In the genomic region with DNA sequence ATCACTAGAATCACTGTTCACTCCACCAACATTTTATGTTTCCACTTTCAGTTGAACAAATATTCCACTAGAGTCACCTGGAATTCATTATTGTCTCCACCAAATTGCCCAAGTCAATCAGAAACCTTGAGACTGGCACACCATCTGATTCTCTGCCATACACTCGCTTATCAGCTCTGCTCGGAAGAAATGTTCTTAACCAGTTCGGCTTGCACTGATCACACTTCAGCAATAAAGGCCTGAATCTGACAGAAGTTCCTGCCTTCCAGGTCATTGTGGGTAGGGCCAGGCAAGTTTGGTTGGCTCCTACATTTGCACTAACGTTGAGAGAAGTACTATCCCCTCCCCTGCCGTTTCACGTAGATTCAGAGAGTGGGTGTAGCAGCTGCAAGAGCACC, we compare ENCODE assay signal across 10 cellular contexts. TPM values are rescaled to one million over a fixed set of nuclear protein-coding genes. Genes with fewer than 3 reads are reported as not detected.
A peak's percentile ranks its signal among the peaks of the same experiment; 100 is the strongest.
DNase-seq lines count a peak whose midpoint lies in the region; ATAC-seq, FAIRE-seq and TF ChIP-seq lines count a peak whose summit lies in the region.
"Had no signal": no experiment of that assay in that cellular context is flagged by ENCODE, and none has a peak within 500 bp of the region (broad histone marks: within the 10 kb centered on the region; RNA-seq: fewer than 3 reads in every experiment).

No MANE protein-coding gene starts in this region.

- H3K18ac ChIP-seq in mesenchymal stem cell (ENCODE audit: low read depth in 1 of 2, low read length in 2 of 2), result peak overlapping the region in 1 of 2 experiments; percentile 62

- no peak overlapping the region for H4K91ac ChIP-seq in mesenchymal stem cell (ENCODE audit: low read length)

- intact Hi-C loops in heart left ventricle (cut with DNase I) (loop anchor here in 3 of 10 donors (2.0 to 10.0 kb wide), 3 partner anchors 39 to 187 kb away; a partner anchor contains a TSS), left ventricle myocardium superior (cut with micrococcal nuclease) (loop anchor here (10.0 kb wide), 1 partner anchor 187 kb away; a partner anchor contains a TSS), K562 (cut with micrococcal nuclease) (loop anchor here (2.0 to 5.0 kb wide), 3 partner anchors 23 to 190 kb away; a partner anchor contains a TSS), vagina (cut with DNase I) (loop anchor here (2.0 kb wide), 1 partner anchor 39 kb away; a partner anchor contains a TSS)

- no peak for TF ChIP-seq RAD21 in K562 (CRISPR knock-in tag; conservative IDR thresholded peaks at IDR 0.05 in 1 of 2, IDR thresholded peaks at IDR 0.05 in 1 of 2)

- H3K9ac ChIP-seq in K562 (ENCODE audit: insufficient read depth in 1 of 2, low read depth in 2 of 2, low read length in 2 of 2), result peak overlapping the region; percentile 77 to 94
- peak overlapping the region; percentile 93 for H3K9ac ChIP-seq in mesenchymal stem cell (ENCODE audit: low read length)

- H2BK15ac ChIP-seq in mesenchymal stem cell (ENCODE audit: low read depth, poor library complexity, severe bottlenecking), result no peak overlapping the region

- H3K23ac ChIP-seq in mesenchymal stem cell (ENCODE audit: low read length in 2 of 2), result no peak overlapping the region

- peaks cover 0 to 28% (median 0%) of the 10 kb centered on the region in 9 donors for H3K36me3 ChIP-seq in heart left ventricle
- peaks cover 43% of the 10 kb centered on the region for H3K36me3 ChIP-seq in K562 (ENCODE audit: control insufficient read depth, insufficient read depth, low read length)
- H3K36me3 ChIP-seq in mesenchymal stem cell (ENCODE audit: control insufficient read depth in 1 of 2, insufficient read depth in 2 of 2, low read depth in 1 of 2, low read length in 2 of 2), result peaks cover 11 to 13% of the 10 kb centered on the region in 2 experiments
- H3K36me3 ChIP-seq in vagina, result no peaks in the 10 kb centered on the region

- H3K4me1 ChIP-seq in heart left ventricle, result peaks cover 8 to 61% (median 55%) of the 10 kb centered on the region in 12 donors
- peaks cover 28 to 57% of the 10 kb centered on the region in 2 experiments for H3K4me1 ChIP-seq in K562 (replicated peaks in 1 of 2; ENCODE audit: control insufficient read depth in 2 of 2, insufficient read depth in 2 of 2, low read length in 2 of 2)
- peaks cover 19% of the 10 kb centered on the region for H3K4me1 ChIP-seq in mesenchymal stem cell (ENCODE audit: control insufficient read depth, insufficient read depth, low read depth, low read length)
- peaks cover 52% of the 10 kb centered on the region for H3K4me1 ChIP-seq in vagina

- WGBS in heart left ventricle, 4 donors, result 0 to 1% (median 1%) methylated on average over 6 of the region's 6 CpGs
- 0% methylated on average over 6 of the region's 6 CpGs for WGBS in K562 (ENCODE audit: insufficient coverage, low coverage, missing lambda C conversion rate)
- 3% methylated on average over 6 of the region's 6 CpGs for WGBS in mesenchymal stem cell

- H3K79me2 ChIP-seq in K562 (ENCODE audit: control insufficient read depth, insufficient read depth, low read length), result peaks cover 61% of the 10 kb centered on the region

- no peaks in the 10 kb centered on the region for H3K27me3 ChIP-seq in heart left ventricle
- no peaks in the 10 kb centered on the region for H3K27me3 ChIP-seq in K562 (ENCODE audit: control insufficient read depth in 2 of 2, insufficient read depth in 2 of 2, low read length in 2 of 2)
- H3K27me3 ChIP-seq in mesenchymal stem cell (ENCODE audit: control insufficient read depth in 1 of 2, insufficient read depth in 1 of 2, low read length in 2 of 2), result peaks cover 0 to 7% of the 10 kb centered on the region in 2 experiments
- no peaks in the 10 kb centered on the region for H3K27me3 ChIP-seq in vagina

- BruUV-seq in K562 (replicated peaks; lab: Mats Ljungman, UMichigan), result no TSS peak

- no peak overlapping the region for H2BK12ac ChIP-seq in mesenchymal stem cell (ENCODE audit: low read length in 2 of 2)

- H3K4ac ChIP-seq in mesenchymal stem cell (ENCODE audit: low read depth in 1 of 2, low read length in 2 of 2), result peak overlapping the region in 1 of 2 experiments; percentile 1

- ATAC-seq in heart left ventricle (no peak), left ventricle myocardium superior (no peak), K562 (no peak), HG03039 (IDR thresholded peaks at IDR 0.05; ENCODE audit: unreplicated experiment) (no peak), GM21526 (IDR thresholded peaks at IDR 0.05; ENCODE audit: low FRiP score, unreplicated experiment) (no peak)

- H3K79me1 ChIP-seq in mesenchymal stem cell (replicated peaks; ENCODE audit: low read length, poor library complexity, severe bottlenecking), result no peaks in the 10 kb centered on the region

- no peak for TF ChIP-seq EP300 in K562 (IDR thresholded peaks at IDR 0.05; ENCODE audit: low read length)

- no peak overlapping the region for H3K14ac ChIP-seq in mesenchymal stem cell (ENCODE audit: low read length in 2 of 2)

- POLR2A ChIA-PET in K562 (lab: Yijun Ruan, JAX), result interaction anchor here (0.5 to 2.5 kb wide), 9 partner anchors 9 to 1512 kb away, joined by 3 to 11 read pairs (median 5); a partner anchor contains a TSS

- H3K4me3 ChIP-seq in heart left ventricle, result peak overlapping the region; percentile 84 to 100 (median 96)
- H3K4me3 ChIP-seq in K562, result peak overlapping the region; percentile 71
- H3K4me3 ChIP-seq in mesenchymal stem cell (ENCODE audit: insufficient read depth in 1 of 2, low read depth in 1 of 2, low read length in 2 of 2), result peak overlapping the region; percentile 90 to 95
- H3K4me3 ChIP-seq in vagina, result peak overlapping the region; percentile 84 to 88

- no peak overlapping the region for H2AK5ac ChIP-seq in mesenchymal stem cell (ENCODE audit: low read length, severe bottlenecking)

- in situ Hi-C loops in K562 (cut with MboI), result no loop called here

- H4K8ac ChIP-seq in mesenchymal stem cell (ENCODE audit: low read length), result no peak overlapping the region

- no peak for TF ChIP-seq CTCF in heart left ventricle (IDR thresholded peaks at IDR 0.05)
- no peak for TF ChIP-seq CTCF in K562 (IDR thresholded peaks at IDR 0.05 in 2 of 3, conservative IDR thresholded peaks at IDR 0.05 in 1 of 3; ENCODE audit: insufficient read depth in 2 of 3, low read depth in 1 of 3, low read length in 3 of 3)
- no peak for TF ChIP-seq CTCF in vagina (IDR thresholded peaks at IDR 0.05)

- H2BK5ac ChIP-seq in mesenchymal stem cell (ENCODE audit: low read depth, low read length, poor library complexity, severe bottlenecking), result no peak overlapping the region

- 0 out of 2 replicates have a peak overlapping the region, but pooled peaks have one; percentile 90 for H2AFZ ChIP-seq in K562 (ENCODE audit: low read depth, low read length)
- H2AFZ ChIP-seq in mesenchymal stem cell (ENCODE audit: low read depth, low read length), result no peak overlapping the region

- CTCF ChIA-PET in K562 (lab: Yijun Ruan, JAX; ENCODE audit: low intra/inter-chr PET ratio), result no interaction called here

- H3K9me3 ChIP-seq in heart left ventricle (no peaks in the 10 kb centered on the region), K562 (replicated peaks; ENCODE audit: control insufficient read depth, insufficient read depth, low read depth, low read length) (no peaks in the 10 kb centered on the region; the same call in 1 of the 2 replicates), mesenchymal stem cell (ENCODE audit: control insufficient read depth, low read length) (no peaks in the 10 kb centered on the region), vagina (no peaks in the 10 kb centered on the region)

- peak; percentile 55 for FAIRE-seq in K562 (lab: Jason Lieb, UNC)
- FAIRE-seq: G401.6 had no signal

- no peaks in the 10 kb centered on the region for H3K9me1 ChIP-seq in K562 (ENCODE audit: control insufficient read depth, insufficient read depth, low read length)

- TF ChIP-seq POLR2A in heart left ventricle (IDR thresholded peaks at IDR 0.05) (no peak), K562 (conservative IDR thresholded peaks at IDR 0.05) (no peak), vagina (IDR thresholded peaks at IDR 0.05) (no peak)

- peaks cover 55% of the 10 kb centered on the region for H4K20me1 ChIP-seq in K562 (replicated peaks; ENCODE audit: control insufficient read depth, insufficient read depth, low read length)

- DNase-seq in heart left ventricle, result no peak
- DNase-seq in left ventricle myocardium superior, result no peak
- no peak for DNase-seq in K562 (ENCODE audit: extremely low read depth in 1 of 4, low spot score in 3 of 4)
- DNase-seq in mesenchymal stem cell, result no peak
- no peak for DNase-seq in vagina (ENCODE audit: extremely low spot score in 2 of 2)
- no peak for DNase-seq in NCI-H2196 (lab: John Stamatoyannopoulos, UW; ENCODE audit: unreplicated experiment)

- no peak overlapping the region for H2BK120ac ChIP-seq in mesenchymal stem cell (ENCODE audit: low read depth, low read length)

- H3K27ac ChIP-seq in heart left ventricle, result peak overlapping the region in 11 of 12 donors; percentile 80 to 98 (median 95)
- peak overlapping the region; percentile 90 for H3K27ac ChIP-seq in K562 (ENCODE audit: extremely low read depth, low read depth, low read length)
- H3K27ac ChIP-seq in mesenchymal stem cell (ENCODE audit: low read length, poor library complexity, severe bottlenecking), result peak overlapping the region; percentile 64
- peak overlapping the region; percentile 94 for H3K27ac ChIP-seq in vagina

- H3K4me2 ChIP-seq in K562 (ENCODE audit: insufficient read depth, low read length) (peak overlapping the region; percentile 94), mesenchymal stem cell (ENCODE audit: low read length, poor library complexity, severe bottlenecking) (peak overlapping the region; percentile 26)

RNA-seq across cellular contexts. Expression of a gene that starts 10.0 kb away (rescaled TPM):
- 100 to 1,000 TPM in 7 of 9 donors, 10 to 100 TPM in 2; 76.5 to 259 (median 120) TPM for total RNA-seq in heart left ventricle
- polyA plus RNA-seq in heart left ventricle, result 100 to 1,000 TPM; 101 to 163 TPM
- 77.1 TPM for total RNA-seq in left ventricle myocardium superior
- total RNA-seq in K562 (2011; cell fraction: chromatin; rRNA removed; ENCODE audit: low replicate concordance), result 94.6 and 152 TPM in 2 replicates
- total RNA-seq in K562 (2011; cell fraction: nucleolus; rRNA removed), result 60.4 and 81.0 TPM in 2 replicates
- total RNA-seq in K562 (2011; cell fraction: nucleoplasm; rRNA removed), result 113 and 173 TPM in 2 replicates
- 344 and 399 TPM in 2 replicates for total RNA-seq in K562 (2014; rRNA removed)
- total RNA-seq in K562 (2014; rRNA removed; fragmentation: Illumina TruSeq; extraction: Trizol), result 350 and 402 TPM in 2 replicates
- total RNA-seq in K562 (2015; rRNA removed; fragmentation: Illumina TruSeq; extraction: Trizol), result 400 and 421 TPM in 2 replicates
- total RNA-seq in K562 (2021), result 500 and 507 TPM in 2 replicates
- polyA plus RNA-seq in K562 (2011; rRNA removed), result 423 and 536 TPM in 2 replicates
- polyA plus RNA-seq in K562 (2011; cell fraction: cytosol; rRNA removed), result 181 and 303 TPM in 2 replicates
- 147 and 198 TPM in 2 replicates for polyA plus RNA-seq in K562 (2011; cell fraction: nucleus; rRNA removed)
- polyA plus RNA-seq in K562 (2012), result 390 and 526 TPM in 2 replicates
- 488 and 545 TPM in 2 replicates for polyA plus RNA-seq in K562 (2014; fragmentation: Illumina TruSeq; extraction: Trizol)
- 100 to 1,000 TPM; 202 to 241 TPM for polyA plus RNA-seq in K562 (2014; fragmentation: Nextera tagmentation; extraction: Ambion mirVana)
- 496 and 604 TPM in 2 replicates for polyA plus RNA-seq in K562 (2014; rRNA removed)
- polyA minus RNA-seq in K562 (2011; rRNA and poly(A)+ RNA removed), result 256 and 293 TPM in 2 replicates
- 99.9 and 136 TPM in 2 replicates for polyA minus RNA-seq in K562 (2011; cell fraction: cytosol; rRNA and poly(A)+ RNA removed)
- polyA minus RNA-seq in K562 (2011; cell fraction: nucleus; rRNA and poly(A)+ RNA removed), result 42.7 and 79.9 TPM in 2 replicates
- 332 TPM for polyA plus RNA-seq in mesenchymal stem cell (2013, experiment 1 of 2)
- polyA plus RNA-seq in mesenchymal stem cell (2013, experiment 2 of 2), result 336 TPM
- total RNA-seq in vagina, result 138 TPM

RNA-seq across cellular contexts. Expression of a gene that starts 24.2 kb away (rescaled TPM):
- total RNA-seq in heart left ventricle (not detected), left ventricle myocardium superior (not detected), K562 (2014; rRNA removed) (not detected in 2 replicates), K562 (2014; rRNA removed; fragmentation: Illumina TruSeq; extraction: Trizol) (not detected in 2 replicates), K562 (2015; rRNA removed; fragmentation: Illumina TruSeq; extraction: Trizol) (not detected in 2 replicates), K562 (2021) (not detected in 2 replicates), vagina (not detected)
- polyA plus RNA-seq in heart left ventricle (not detected), K562 (2011; rRNA removed) (not detected in 2 replicates), K562 (2014; fragmentation: Illumina TruSeq; extraction: Trizol) (not detected in 2 replicates), K562 (2014; fragmentation: Nextera tagmentation; extraction: Ambion mirVana) (not detected), K562 (2014; rRNA removed) (not detected in 2 replicates)
- not detected in 2 replicates for total RNA-seq in K562 (2011; cell fraction: chromatin; rRNA removed; ENCODE audit: low replicate concordance)
- total RNA-seq in K562 (2011; cell fraction: nucleolus; rRNA removed), result not detected in 2 replicates
- total RNA-seq in K562 (2011; cell fraction: nucleoplasm; rRNA removed), result not detected in 2 replicates
- polyA plus RNA-seq in K562 (2011; cell fraction: cytosol; rRNA removed), result not detected in 2 replicates
- polyA plus RNA-seq in K562 (2011; cell fraction: nucleus; rRNA removed), result not detected in 2 replicates
- polyA plus RNA-seq in K562 (2012), result not detected in 2 replicates
- not detected in 2 replicates for polyA minus RNA-seq in K562 (2011; rRNA and poly(A)+ RNA removed)
- polyA minus RNA-seq in K562 (2011; cell fraction: cytosol; rRNA and poly(A)+ RNA removed), result not detected in 2 replicates
- polyA minus RNA-seq in K562 (2011; cell fraction: nucleus; rRNA and poly(A)+ RNA removed), result not detected in 2 replicates
- not detected for polyA plus RNA-seq in mesenchymal stem cell (2013, experiment 1 of 2)
- polyA plus RNA-seq in mesenchymal stem cell (2013, experiment 2 of 2), result not detected
- total RNA-seq: RPMI7951 had no signal

RNA-seq across cellular contexts. Expression of a gene that starts 27.1 kb away (rescaled TPM):
- total RNA-seq in heart left ventricle, result under 1 TPM in 3 of 9 donors, not detected in 6; 0.04 to 0.31 (median 0.05) TPM
- not detected for polyA plus RNA-seq in heart left ventricle
- total RNA-seq in left ventricle myocardium superior, result 0.27 TPM
- 0.07 TPM in 1 of 2 replicates, not detected in the other for total RNA-seq in K562 (2011; cell fraction: chromatin; rRNA removed; ENCODE audit: low replicate concordance)
- total RNA-seq in K562 (2011; cell fraction: nucleolus; rRNA removed), result under 0.01 TPM in 1 of 2 replicates, not detected in the other
- total RNA-seq in K562 (2011; cell fraction: nucleoplasm; rRNA removed), result 0.15 TPM in 1 of 2 replicates, not detected in the other
- total RNA-seq in K562 (2014; rRNA removed), result not detected in 2 replicates
- total RNA-seq in K562 (2014; rRNA removed; fragmentation: Illumina TruSeq; extraction: Trizol), result 0.04 TPM in 1 of 2 replicates, not detected in the other
- 0.04 TPM in 1 of 2 replicates, not detected in the other for total RNA-seq in K562 (2015; rRNA removed; fragmentation: Illumina TruSeq; extraction: Trizol)
- not detected in 2 replicates for total RNA-seq in K562 (2021)
- polyA plus RNA-seq in K562 (2011; rRNA removed), result 0.01 TPM in 1 of 2 replicates, not detected in the other
- 0.01 TPM in 1 of 2 replicates, not detected in the other for polyA plus RNA-seq in K562 (2011; cell fraction: cytosol; rRNA removed)
- 0.01 TPM in 1 of 2 replicates, not detected in the other for polyA plus RNA-seq in K562 (2011; cell fraction: nucleus; rRNA removed)
- polyA plus RNA-seq in K562 (2012), result 0.03 TPM in 1 of 2 replicates, not detected in the other
- polyA plus RNA-seq in K562 (2014; fragmentation: Illumina TruSeq; extraction: Trizol), result not detected in 2 replicates
- polyA plus RNA-seq in K562 (2014; fragmentation: Nextera tagmentation; extraction: Ambion mirVana), result not detected
- polyA plus RNA-seq in K562 (2014; rRNA removed), result 0.01 TPM in 1 of 2 replicates, not detected in the other
- polyA minus RNA-seq in K562 (2011; rRNA and poly(A)+ RNA removed), result 0.03 and 0.07 TPM in 2 replicates
- polyA minus RNA-seq in K562 (2011; cell fraction: cytosol; rRNA and poly(A)+ RNA removed), result not detected in 2 replicates
- not detected in 2 replicates for polyA minus RNA-seq in K562 (2011; cell fraction: nucleus; rRNA and poly(A)+ RNA removed)
- polyA plus RNA-seq in mesenchymal stem cell (2013, experiment 1 of 2), result 0.01 TPM
- 0.01 TPM for polyA plus RNA-seq in mesenchymal stem cell (2013, experiment 2 of 2)
- not detected for total RNA-seq in vagina
- total RNA-seq: RPMI7951 had no signal

RNA-seq across cellular contexts. Expression of a gene that starts 38.8 kb away (rescaled TPM):
- total RNA-seq in heart left ventricle, result 100 to 1,000 TPM in 5 of 9 donors, 10 to 100 TPM in 4; 57.4 to 142 (median 100) TPM
- 10 to 100 TPM; 61.6 to 88.3 TPM for polyA plus RNA-seq in heart left ventricle
- 95.6 TPM for total RNA-seq in left ventricle myocardium superior
- total RNA-seq in K562 (2011; cell fraction: chromatin; rRNA removed; ENCODE audit: low replicate concordance), result 517 and 814 TPM in 2 replicates
- 239 and 272 TPM in 2 replicates for total RNA-seq in K562 (2011; cell fraction: nucleolus; rRNA removed)
- total RNA-seq in K562 (2011; cell fraction: nucleoplasm; rRNA removed), result 345 and 418 TPM in 2 replicates
- 83.6 and 98.6 TPM in 2 replicates for total RNA-seq in K562 (2014; rRNA removed)
- total RNA-seq in K562 (2014; rRNA removed; fragmentation: Illumina TruSeq; extraction: Trizol), result 112 and 113 TPM in 2 replicates
- total RNA-seq in K562 (2015; rRNA removed; fragmentation: Illumina TruSeq; extraction: Trizol), result 119 and 121 TPM in 2 replicates
- 175 and 181 TPM in 2 replicates for total RNA-seq in K562 (2021)
- 136 and 245 TPM in 2 replicates for polyA plus RNA-seq in K562 (2011; rRNA removed)
- 207 and 210 TPM in 2 replicates for polyA plus RNA-seq in K562 (2011; cell fraction: cytosol; rRNA removed)
- 551 and 619 TPM in 2 replicates for polyA plus RNA-seq in K562 (2011; cell fraction: nucleus; rRNA removed)
- 126 and 178 TPM in 2 replicates for polyA plus RNA-seq in K562 (2012)
- 193 and 245 TPM in 2 replicates for polyA plus RNA-seq in K562 (2014; fragmentation: Illumina TruSeq; extraction: Trizol)
- polyA plus RNA-seq in K562 (2014; fragmentation: Nextera tagmentation; extraction: Ambion mirVana), result 10 to 100 TPM; 75.0 to 92.3 TPM
- polyA plus RNA-seq in K562 (2014; rRNA removed), result 141 and 180 TPM in 2 replicates
- 274 and 299 TPM in 2 replicates for polyA minus RNA-seq in K562 (2011; rRNA and poly(A)+ RNA removed)
- 75.8 and 76.5 TPM in 2 replicates for polyA minus RNA-seq in K562 (2011; cell fraction: cytosol; rRNA and poly(A)+ RNA removed)
- polyA minus RNA-seq in K562 (2011; cell fraction: nucleus; rRNA and poly(A)+ RNA removed), result 217 and 391 TPM in 2 replicates
- polyA plus RNA-seq in mesenchymal stem cell (2013, experiment 1 of 2), result 174 TPM
- polyA plus RNA-seq in mesenchymal stem cell (2013, experiment 2 of 2), result 166 TPM
- total RNA-seq in vagina, result 75.9 TPM
